Comparison of ENCODE assay signal across 8 cellular contexts in the genomic region with DNA sequence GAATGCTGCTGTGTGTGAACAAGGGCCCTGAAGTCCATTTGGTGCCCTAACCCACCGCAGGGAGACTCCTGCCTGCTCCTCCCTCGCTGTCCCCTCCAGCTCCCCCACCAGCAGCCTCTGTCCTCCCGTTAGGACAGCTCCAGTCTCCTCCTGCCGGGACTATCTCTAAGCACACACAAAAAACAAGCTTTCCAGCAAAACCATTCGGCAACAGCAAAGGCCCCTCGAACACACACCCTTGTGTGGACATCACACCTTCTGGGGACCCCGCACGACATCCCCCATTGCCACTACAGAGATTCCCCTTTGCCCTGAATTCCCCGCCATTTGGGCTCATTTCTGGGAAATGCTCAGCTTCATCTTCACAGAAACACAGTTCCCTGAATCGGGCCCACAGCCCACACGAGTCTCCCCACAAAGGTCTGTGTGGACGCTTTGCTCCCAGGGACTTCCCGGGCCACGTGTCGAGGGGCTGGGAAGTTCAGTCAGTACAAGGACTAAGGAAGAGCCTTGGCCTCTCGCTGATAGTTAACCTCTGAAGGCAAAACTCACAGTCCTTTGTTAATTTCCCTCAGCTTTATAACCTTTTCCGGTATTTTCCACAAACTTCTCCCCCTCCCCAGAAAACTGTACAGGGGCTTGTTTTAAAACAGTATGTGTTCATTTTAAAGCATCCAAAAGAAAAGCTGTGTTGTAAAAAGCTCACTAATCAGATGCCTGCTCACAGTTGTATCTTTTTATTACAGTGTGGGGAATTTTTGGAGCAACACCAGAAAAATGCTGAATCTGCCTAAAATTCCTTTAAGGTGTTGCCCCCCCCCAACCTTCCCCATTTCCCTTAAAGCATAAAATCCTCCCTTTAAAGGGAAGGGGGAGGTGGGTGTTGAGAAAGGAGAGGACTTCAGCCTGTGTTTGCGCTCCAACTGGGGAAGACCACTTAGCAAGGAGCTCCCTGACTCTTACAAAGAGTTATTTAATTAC. TPM values are rescaled to one million over a fixed set of nuclear protein-coding genes. Genes with fewer than 3 reads are reported as not detected.
DNase-seq lines count a peak whose midpoint lies in the region; ATAC-seq and TF ChIP-seq lines count a peak whose summit lies in the region.

No MANE protein-coding gene starts in this region.

- no peak overlapping the region for H3K4me2 ChIP-seq in parathyroid adenoma (ENCODE audit: low read length)

- H3K4me3 Mint-ChIP-seq in CD4-positive, alpha-beta memory T cell: peak overlapping the region; percentile 63 to 94 (median 68)

- H3K27me3 Mint-ChIP-seq in CD4-positive, alpha-beta memory T cell: peaks cover 0 to 1% of the 10 kb centered on the region in 2 donors

- no peak for TF ChIP-seq CTCF in RWPE2 (IDR thresholded peaks at IDR 0.05; ENCODE audit: poor library complexity, severe bottlenecking)
- no peak for TF ChIP-seq CTCF in parathyroid adenoma (IDR thresholded peaks at IDR 0.05)

- peaks cover 58 to 89% (median 73%) of the 10 kb centered on the region in 4 donors for H3K4me1 Mint-ChIP-seq in CD4-positive, alpha-beta memory T cell

- peak overlapping the region; percentile 3 to 94 (median 89) for H3K27ac Mint-ChIP-seq in CD4-positive, alpha-beta memory T cell

- H3K4me1 ChIP-seq in CD4-positive, alpha-beta memory T cell (ENCODE audit: insufficient read depth, low read length): peaks cover 82% of the 10 kb centered on the region
- peaks cover 49% of the 10 kb centered on the region for H3K4me1 ChIP-seq in RWPE2 (ENCODE audit: insufficient read depth, poor library complexity, severe bottlenecking)
- H3K4me1 ChIP-seq in endocrine pancreas (ENCODE audit: control insufficient read depth, insufficient read depth, low read length): peaks cover 12% of the 10 kb centered on the region
- H3K4me1 ChIP-seq in parathyroid adenoma: peaks cover 39% of the 10 kb centered on the region

- H3K36me3 Mint-ChIP-seq in CD4-positive, alpha-beta memory T cell: peaks cover 18 to 44% of the 10 kb centered on the region in 2 donors

- intact Hi-C loops in CD4-positive, alpha-beta memory T cell (cut with micrococcal nuclease): loop anchor here (5.0 to 10.0 kb wide), 2 partner anchors 50 to 83 kb away; no protein-coding TSS in a partner anchor

- H3K4me3 ChIP-seq in CD4-positive, alpha-beta memory T cell (ENCODE audit: low read length in 2 of 2): no peak overlapping the region
- H3K4me3 ChIP-seq in RWPE2 (ENCODE audit: severe bottlenecking) (no peak overlapping the region), endocrine pancreas (ENCODE audit: control insufficient read depth, insufficient read depth, low read length) (no peak overlapping the region), parathyroid adenoma (ENCODE audit: low read depth, low read length) (no peak overlapping the region)

- peaks cover 0 to 2% (median 0%) of the 10 kb centered on the region in 8 donors for H3K9me3 Mint-ChIP-seq in CD4-positive, alpha-beta memory T cell

- H3K9ac ChIP-seq in endocrine pancreas (ENCODE audit: control insufficient read depth, insufficient read depth, low read length) (peak overlapping the region; percentile 30), parathyroid adenoma (no peak overlapping the region)

- CTCF ChIA-PET in CD4-positive, alpha-beta memory T cell (lab: Charles Lee; ENCODE audit: partially characterized antibody): interaction anchor here (0.9 to 1.7 kb wide), 9 partner anchors 8 to 519 kb away, joined by 3 to 6 read pairs (median 3); no protein-coding TSS in a partner anchor

- DNase-seq in CD4-positive, alpha-beta memory T cell: peak in 1 of 5 donors; percentile 31
- DNase-seq in RWPE2 (ENCODE audit: low spot score) (no peak), NCI-H226 (no peak), activated gamma-delta T cell treated with Interleukin-2 at 50 U/mL for 16 hours (no peak)

- H3K27me3 ChIP-seq in CD4-positive, alpha-beta memory T cell (ENCODE audit: insufficient read depth, low read length): no peaks in the 10 kb centered on the region
- H3K27me3 ChIP-seq in RWPE2 (ENCODE audit: insufficient read depth, poor library complexity, severe bottlenecking): no peaks in the 10 kb centered on the region
- no peaks in the 10 kb centered on the region for H3K27me3 ChIP-seq in endocrine pancreas (ENCODE audit: control insufficient read depth, insufficient read depth, low read length)
- H3K27me3 ChIP-seq in parathyroid adenoma (ENCODE audit: control insufficient read depth, insufficient read depth, low read length): no peaks in the 10 kb centered on the region

- POLR2A ChIA-PET in CD4-positive, alpha-beta memory T cell (lab: Charles Lee; ENCODE audit: partially characterized antibody): interaction anchor here (0.6 to 9.5 kb wide), 5 partner anchors 7 to 92 kb away, joined by 3 to 118 read pairs (median 4); a partner anchor contains a TSS

- H3K27ac ChIP-seq in CD4-positive, alpha-beta memory T cell (ENCODE audit: low read depth, low read length): no peak overlapping the region
- H3K27ac ChIP-seq in RWPE2 (ENCODE audit: poor library complexity, severe bottlenecking) (peak overlapping the region; percentile 98), parathyroid adenoma (peak overlapping the region; percentile 32)

- H3K79me2 ChIP-seq in parathyroid adenoma: peaks cover 30% of the 10 kb centered on the region

- H3K9me3 ChIP-seq in CD4-positive, alpha-beta memory T cell (ENCODE audit: control insufficient read depth in 1 of 2, low read length in 2 of 2): no peaks in the 10 kb centered on the region
- H3K9me3 ChIP-seq in RWPE2 (ENCODE audit: severe bottlenecking): no peaks in the 10 kb centered on the region
- H3K9me3 ChIP-seq in endocrine pancreas (ENCODE audit: control insufficient read depth, low read length): no peaks in the 10 kb centered on the region
- H3K9me3 ChIP-seq in parathyroid adenoma (ENCODE audit: control insufficient read depth, low read length): no peaks in the 10 kb centered on the region

- ATAC-seq in RWPE2 (ENCODE audit: low read depth) (no peak), HG02759 (IDR thresholded peaks at IDR 0.05; ENCODE audit: unreplicated experiment) (no peak), HG03460 (IDR thresholded peaks at IDR 0.05; ENCODE audit: unreplicated experiment) (no peak)

- H3K36me3 ChIP-seq in CD4-positive, alpha-beta memory T cell (ENCODE audit: insufficient read depth, low read length): peaks cover 8% of the 10 kb centered on the region
- H3K36me3 ChIP-seq in RWPE2 (ENCODE audit: low read depth) (peaks cover 19% of the 10 kb centered on the region), endocrine pancreas (ENCODE audit: control insufficient read depth, insufficient read depth, low read length) (no peaks in the 10 kb centered on the region), parathyroid adenoma (ENCODE audit: control insufficient read depth, insufficient read depth, low read length) (no peaks in the 10 kb centered on the region)

- H2AFZ ChIP-seq in parathyroid adenoma: no peak overlapping the region

RNA-seq across cellular contexts. Expression of a gene that starts 25.9 kb away (rescaled TPM):
- 10 to 100 TPM; 31.0 to 31.2 TPM for total RNA-seq in CD4-positive, alpha-beta memory T cell
- 1 to 10 TPM; 2.7 to 4.7 TPM for polyA plus RNA-seq in CD4-positive, alpha-beta memory T cell
